ENCODE assay signal across 33 cellular contexts in genomic region chr1:243638186-243638585, GRCh38.
A peak's percentile ranks its signal among the peaks of the same experiment; 100 is the strongest.
DNase-seq lines count a peak whose midpoint lies in the region; ATAC-seq and TF ChIP-seq lines count a peak whose summit lies in the region.
"Had no signal": no experiment of that assay in that cellular context is flagged by ENCODE, and none has a peak within 500 bp of the region (broad histone marks: within the 10 kb centered on the region; RNA-seq: fewer than 3 reads in every experiment).

No MANE protein-coding gene starts in this region.

- CTCF ChIA-PET in CD8-positive, alpha-beta T cell (lab: Charles Lee), result no interaction called here
- CTCF ChIA-PET in naive thymus-derived CD4-positive, alpha-beta T cell (lab: Charles Lee), result no interaction called here

- no peak overlapping the region for H3K27ac ChIP-seq in CD8-positive, alpha-beta T cell (ENCODE audit: low read depth, low read length)
- H3K27ac ChIP-seq in naive thymus-derived CD4-positive, alpha-beta T cell (ENCODE audit: low read depth, low read length), result no peak overlapping the region
- H3K27ac ChIP-seq in dorsolateral prefrontal cortex, result no peak overlapping the region
- H3K27ac ChIP-seq: heart right ventricle, SJCRH30, VCaP had no signal

- peak overlapping the region; percentile 53 for H3K27ac Mint-ChIP-seq in CD8-positive, alpha-beta T cell
- H3K27ac Mint-ChIP-seq in central memory CD8-positive, alpha-beta T cell (ENCODE audit: low read depth), result peak overlapping the region; percentile 65
- no peak overlapping the region for H3K27ac Mint-ChIP-seq in activated T-helper 1 cell treated with anti-CD3 and anti-CD28 coated beads, Interleukin-12 subunit alpha, Interleukin-12 subunit beta, Interleukin-2, Interleukin-4 antibody, amounts not matched to agents 30 ng/mL and 10 ng/mL and 1 ng/mL, durations not matched to agents 14 hours and 24 hours and 36 hours
- H3K27ac Mint-ChIP-seq in naive thymus-derived CD4-positive, alpha-beta T cell, result peak overlapping the region in 2 of 9 donors; percentile 14 to 57
- H3K27ac Mint-ChIP-seq: activated CD4-positive, alpha-beta T cell treated with anti-CD3 and anti-CD28 coated beads, Interleukin-2, amount 10 ng/mL, durations not matched to agents 24 days and 14 days; activated naive CD4-positive, alpha-beta T cell treated with anti-CD3 and anti-CD28 coated beads for 36 hours; HFFc6 had no signal

- peaks cover 4% of the 10 kb centered on the region for H3K4me1 Mint-ChIP-seq in CD8-positive, alpha-beta T cell (ENCODE audit: low read depth)
- peaks cover 15% of the 10 kb centered on the region for H3K4me1 Mint-ChIP-seq in central memory CD8-positive, alpha-beta T cell
- peaks cover 9% of the 10 kb centered on the region for H3K4me1 Mint-ChIP-seq in activated T-helper 1 cell treated with anti-CD3 and anti-CD28 coated beads, Interleukin-12 subunit alpha, Interleukin-12 subunit beta, Interleukin-2, Interleukin-4 antibody, amounts not matched to agents 30 ng/mL and 10 ng/mL and 1 ng/mL, durations not matched to agents 14 hours and 24 hours and 36 hours (ENCODE audit: low read depth)
- H3K4me1 Mint-ChIP-seq in naive thymus-derived CD4-positive, alpha-beta T cell, result peaks cover 0 to 18% (median 9%) of the 10 kb centered on the region in 7 donors
- H3K4me1 Mint-ChIP-seq: neural crest cell had no signal

- DNase-seq in CD8-positive, alpha-beta T cell, result no peak
- peak; percentile 2 for DNase-seq in GM13977 (ENCODE audit: low spot score)
- DNase-seq in NOMO-1 treated with DMSO at 0.1 percent for 48 hours (lab: John Stamatoyannopoulos, UW; ENCODE audit: unreplicated experiment), result peak; percentile 81
- DNase-seq in central memory CD8-positive, alpha-beta T cell (ENCODE audit: low spot score in 2 of 2), result no peak
- no peak for DNase-seq in activated T-helper 1 cell treated with anti-CD3 and anti-CD28 coated beads, Interleukin-12 subunit alpha, Interleukin-12 subunit beta, Interleukin-2, Interleukin-4 antibody, amounts not matched to agents 30 ng/mL and 10 ng/mL and 1 ng/mL, durations not matched to agents 14 hours and 24 hours and 36 hours (ENCODE audit: low spot score)
- DNase-seq in naive thymus-derived CD4-positive, alpha-beta T cell, result no peak
- no peak for DNase-seq in dorsolateral prefrontal cortex
- DNase-seq: activated CD4-positive, alpha-beta T cell treated with anti-CD3 and anti-CD28 coated beads, Interleukin-2, amount 10 ng/mL, durations not matched to agents 24 days and 14 days; activated naive CD4-positive, alpha-beta T cell treated with anti-CD3 and anti-CD28 coated beads for 36 hours; activated T-cell treated with anti-CD3 and anti-CD28 coated beads, Interleukin-2, amount 50 U/mL, for 4 hours; CD4-positive, alpha-beta memory T cell; DMS 273 treated with DMSO at 0.1 percent for 48 hours; foreskin melanocyte; heart right ventricle; HFFc6; kidney; mucosa of descending colon; NCI-H1436; NCI-H2081; NCI-H226; NCI-H526 treated with DMSO at 0.1 percent for 48 hours; ovary; SJCRH30; stimulated activated CD4-positive, alpha-beta T cell treated with anti-CD3 and anti-CD28 coated beads, Interleukin-15, amount 100 ng/mL, for 24 hours; stimulated activated CD4-positive, alpha-beta T cell treated with anti-CD3 and anti-CD28 coated beads, Interleukin-4, amount 100 ng/mL, for 4 hours; SW 1271; T-helper 9 cell; trophoblast cell had no signal

- POLR2A ChIA-PET in CD8-positive, alpha-beta T cell (lab: Charles Lee), result no interaction called here
- POLR2A ChIA-PET in naive thymus-derived CD4-positive, alpha-beta T cell (lab: Charles Lee), result no interaction called here

- no peak for ATAC-seq in CD8-positive, alpha-beta T cell
- ATAC-seq in central memory CD8-positive, alpha-beta T cell (replicated peaks; ENCODE audit: extremely low read depth, poor library complexity, severe bottlenecking), result no peak
- ATAC-seq in naive thymus-derived CD4-positive, alpha-beta T cell, result no peak
- no peak for ATAC-seq in HG02798 (IDR thresholded peaks at IDR 0.05; ENCODE audit: poor library complexity, unreplicated experiment)
- ATAC-seq: activated T-cell treated with anti-CD3 and anti-CD28 coated beads, Interleukin-2, amount 50 U/mL, for 4 hours; heart right ventricle; K562; mucosa of descending colon had no signal

- intact Hi-C loops in CD8-positive, alpha-beta T cell (cut with DNase I, micrococcal nuclease), result no loop called here
- intact Hi-C loops in activated T-helper 1 cell treated with anti-CD3 and anti-CD28 coated beads, Interleukin-12 subunit alpha, Interleukin-12 subunit beta, Interleukin-2, Interleukin-4 antibody, amounts not matched to agents 30 ng/mL and 10 ng/mL and 1 ng/mL, durations not matched to agents 14 hours and 24 hours and 36 hours (cut with micrococcal nuclease), result no loop called here
- intact Hi-C loops in naive thymus-derived CD4-positive, alpha-beta T cell (cut with micrococcal nuclease), result no loop called here
- intact Hi-C loops in dorsolateral prefrontal cortex (cut with DNase I), result no loop called here

- in situ Hi-C loops in GM13977 (cut with MboI; ENCODE audit: low pct_unique_long_range_greater_than_20kb, low sequenced_read_pairs, unreplicated experiment), result no loop called here

- H3K36me3 ChIP-seq in CD8-positive, alpha-beta T cell (ENCODE audit: insufficient read depth, low read length), result no peaks in the 10 kb centered on the region
- no peaks in the 10 kb centered on the region for H3K36me3 ChIP-seq in naive thymus-derived CD4-positive, alpha-beta T cell (ENCODE audit: control insufficient read depth in 2 of 3, insufficient read depth in 3 of 3, low read length in 3 of 3)
- H3K36me3 ChIP-seq: ovary had no signal

- H3K27me3 ChIP-seq in CD8-positive, alpha-beta T cell (ENCODE audit: insufficient read depth, low read length), result no peaks in the 10 kb centered on the region
- H3K27me3 ChIP-seq in naive thymus-derived CD4-positive, alpha-beta T cell (ENCODE audit: control insufficient read depth in 2 of 2, insufficient read depth in 2 of 2, low read length in 2 of 2), result no peaks in the 10 kb centered on the region
- no peaks in the 10 kb centered on the region for H3K27me3 ChIP-seq in dorsolateral prefrontal cortex
- H3K27me3 ChIP-seq: heart right ventricle, ovary, SJCRH30 had no signal

- no peak overlapping the region for H3K4me3 ChIP-seq in CD8-positive, alpha-beta T cell (ENCODE audit: low read depth, low read length)
- H3K4me3 ChIP-seq in naive thymus-derived CD4-positive, alpha-beta T cell (ENCODE audit: low read length), result no peak overlapping the region
- H3K4me3 ChIP-seq in dorsolateral prefrontal cortex, result no peak overlapping the region
- H3K4me3 ChIP-seq: heart right ventricle, K562, lung, mucosa of descending colon, ovary, SJCRH30 had no signal

- no peaks in the 10 kb centered on the region for H3K27me3 Mint-ChIP-seq in CD8-positive, alpha-beta T cell (ENCODE audit: low read depth)
- H3K27me3 Mint-ChIP-seq in central memory CD8-positive, alpha-beta T cell, result no peaks in the 10 kb centered on the region
- H3K27me3 Mint-ChIP-seq in activated T-helper 1 cell treated with anti-CD3 and anti-CD28 coated beads, Interleukin-12 subunit alpha, Interleukin-12 subunit beta, Interleukin-2, Interleukin-4 antibody, amounts not matched to agents 30 ng/mL and 10 ng/mL and 1 ng/mL, durations not matched to agents 14 hours and 24 hours and 36 hours (ENCODE audit: insufficient read depth), result no peaks in the 10 kb centered on the region
- H3K27me3 Mint-ChIP-seq in naive thymus-derived CD4-positive, alpha-beta T cell, result no peaks in the 10 kb centered on the region
- H3K27me3 Mint-ChIP-seq: activated CD4-positive, alpha-beta T cell treated with anti-CD3 and anti-CD28 coated beads, Interleukin-2, amount 10 ng/mL, durations not matched to agents 24 days and 14 days; CD4-positive, alpha-beta memory T cell had no signal

- H3K9me3 Mint-ChIP-seq in CD8-positive, alpha-beta T cell, result peaks cover 3% of the 10 kb centered on the region
- H3K9me3 Mint-ChIP-seq in central memory CD8-positive, alpha-beta T cell, result no peaks in the 10 kb centered on the region
- peaks cover 5% of the 10 kb centered on the region for H3K9me3 Mint-ChIP-seq in activated T-helper 1 cell treated with anti-CD3 and anti-CD28 coated beads, Interleukin-12 subunit alpha, Interleukin-12 subunit beta, Interleukin-2, Interleukin-4 antibody, amounts not matched to agents 30 ng/mL and 10 ng/mL and 1 ng/mL, durations not matched to agents 14 hours and 24 hours and 36 hours
- H3K9me3 Mint-ChIP-seq in naive thymus-derived CD4-positive, alpha-beta T cell, result peaks cover 0 to 22% (median 3%) of the 10 kb centered on the region in 11 donors

- no peak for TF ChIP-seq CTCF in CD8-positive, alpha-beta T cell (IDR thresholded peaks at IDR 0.05)
- TF ChIP-seq CTCF in GM13977 (IDR thresholded peaks at IDR 0.05; ENCODE audit: extremely low read depth, insufficient read depth, missing control alignments), result no peak
- TF ChIP-seq CTCF in dorsolateral prefrontal cortex (IDR thresholded peaks at IDR 0.05 in 54 of 56, conservative IDR thresholded peaks at IDR 0.05 in 2 of 56; ENCODE audit: low read depth in 1 of 56, partially characterized antibody in 56 of 56), result no peak

- no peaks in the 10 kb centered on the region for H3K9me3 ChIP-seq in CD8-positive, alpha-beta T cell (ENCODE audit: low read length)
- no peaks in the 10 kb centered on the region for H3K9me3 ChIP-seq in naive thymus-derived CD4-positive, alpha-beta T cell (ENCODE audit: control insufficient read depth in 2 of 3, low read length in 3 of 3)
- H3K9me3 ChIP-seq: mucosa of descending colon had no signal

- H3K4me1 ChIP-seq in CD8-positive, alpha-beta T cell (ENCODE audit: insufficient read depth, low read length), result no peaks in the 10 kb centered on the region
- H3K4me1 ChIP-seq in naive thymus-derived CD4-positive, alpha-beta T cell (ENCODE audit: control insufficient read depth in 2 of 2, insufficient read depth in 2 of 2, low read length in 2 of 2), result peaks cover 0 to 4% of the 10 kb centered on the region in 2 donors
- H3K4me1 ChIP-seq: heart right ventricle, SJCRH30 had no signal

- peaks cover 59% of the 10 kb centered on the region for H3K36me3 Mint-ChIP-seq in CD8-positive, alpha-beta T cell
- H3K36me3 Mint-ChIP-seq in central memory CD8-positive, alpha-beta T cell (ENCODE audit: insufficient read depth), result peaks cover 5% of the 10 kb centered on the region
- H3K36me3 Mint-ChIP-seq in activated T-helper 1 cell treated with anti-CD3 and anti-CD28 coated beads, Interleukin-12 subunit alpha, Interleukin-12 subunit beta, Interleukin-2, Interleukin-4 antibody, amounts not matched to agents 30 ng/mL and 10 ng/mL and 1 ng/mL, durations not matched to agents 14 hours and 24 hours and 36 hours (ENCODE audit: low read depth), result no peaks in the 10 kb centered on the region
- peaks cover 8 to 73% (median 68%) of the 10 kb centered on the region in 5 donors for H3K36me3 Mint-ChIP-seq in naive thymus-derived CD4-positive, alpha-beta T cell

- H3K4me3 Mint-ChIP-seq in CD8-positive, alpha-beta T cell, result no peak overlapping the region
- H3K4me3 Mint-ChIP-seq in central memory CD8-positive, alpha-beta T cell, result no peak overlapping the region
- no peak overlapping the region for H3K4me3 Mint-ChIP-seq in activated T-helper 1 cell treated with anti-CD3 and anti-CD28 coated beads, Interleukin-12 subunit alpha, Interleukin-12 subunit beta, Interleukin-2, Interleukin-4 antibody, amounts not matched to agents 30 ng/mL and 10 ng/mL and 1 ng/mL, durations not matched to agents 14 hours and 24 hours and 36 hours
- no peak overlapping the region for H3K4me3 Mint-ChIP-seq in naive thymus-derived CD4-positive, alpha-beta T cell
- H3K4me3 Mint-ChIP-seq: activated CD4-positive, alpha-beta T cell treated with anti-CD3 and anti-CD28 coated beads, Interleukin-2, amount 10 ng/mL, durations not matched to agents 24 days and 14 days; activated naive CD4-positive, alpha-beta T cell treated with anti-CD3 and anti-CD28 coated beads for 36 hours; activated T-cell treated with anti-CD3 and anti-CD28 coated beads, Interleukin-2, amount 50 U/mL, for 4 hours; HFFc6; neural crest cell had no signal

Comparison
In these comparisons a context has a peak if more than half of its experiments do, and no peak if none do; other contexts are left out.
1. DNase-seq: peak in GM13977 (single experiment) and NOMO-1 treated with DMSO at 0.1 percent for 48 hours (single experiment); none in CD8-positive, alpha-beta T cell (0 of 7), central memory CD8-positive, alpha-beta T cell (0 of 2), activated T-helper 1 cell treated with anti-CD3 and anti-CD28 coated beads, Interleukin-12 subunit alpha, Interleukin-12 subunit beta, Interleukin-2, Interleukin-4 antibody, amounts not matched to agents 30 ng/mL and 10 ng/mL and 1 ng/mL, durations not matched to agents 14 hours and 24 hours and 36 hours (single experiment), naive thymus-derived CD4-positive, alpha-beta T cell (0 of 9) and dorsolateral prefrontal cortex (0 of 10).